14 cellular contexts compared by ENCODE assay signal in the genomic region with DNA sequence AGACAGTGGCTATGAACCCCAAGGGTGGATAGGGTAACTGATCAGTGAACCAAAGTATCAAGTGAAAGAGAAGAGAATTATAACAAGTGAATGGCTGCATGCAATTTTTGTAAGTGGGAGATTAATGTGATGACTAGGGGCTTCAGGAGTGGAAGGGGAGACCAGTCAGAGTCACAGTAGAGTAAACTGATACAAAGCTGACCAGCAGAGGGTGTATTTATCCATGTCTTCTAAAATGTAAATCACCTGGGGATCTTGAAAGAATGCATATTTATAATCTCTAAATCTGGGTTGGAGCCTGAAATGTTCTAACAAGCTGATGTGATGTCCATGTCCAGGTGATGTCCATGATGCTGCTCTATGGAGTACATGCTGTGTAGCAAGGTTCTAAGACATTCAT.
A peak's percentile ranks its signal among the peaks of the same experiment; 100 is the strongest.
DNase-seq lines count a peak whose midpoint lies in the region; ATAC-seq and TF ChIP-seq lines count a peak whose summit lies in the region.
"Had no signal": no experiment of that assay in that cellular context is flagged by ENCODE, and none has a peak within 500 bp of the region (broad histone marks: within the 10 kb centered on the region; RNA-seq: fewer than 3 reads in every experiment).

No MANE protein-coding gene starts in this region.

- H3K27ac ChIP-seq in right lobe of liver = no peak overlapping the region
- H3K27ac ChIP-seq: SJSA1 had no signal

- no peaks in the 10 kb centered on the region for H3K36me3 ChIP-seq in right lobe of liver
- H3K36me3 ChIP-seq: SJSA1 had no signal

- in situ Hi-C loops in Caki2 (cut with HindIII; ENCODE audit: low pct_unique_long_range_greater_than_20kb, low sequenced_read_pairs) = no loop called here

- no peaks in the 10 kb centered on the region for H3K4me1 ChIP-seq in right lobe of liver
- H3K4me1 ChIP-seq: SJSA1 had no signal

- intact Hi-C loops in right lobe of liver (cut with DNase I) = loop anchor here in 1 of 2 donors (10.0 kb wide), 1 partner anchor 198 kb away; no protein-coding TSS in a partner anchor
- intact Hi-C loops in Right ventricle myocardium inferior (cut with DNase I) = no loop called here

- peak; percentile 10 for DNase-seq in Caki2 (ENCODE audit: low read depth)
- no peak for DNase-seq in LNCaP clone FGC (ENCODE audit: low read depth)
- DNase-seq in astrocyte of the hippocampus (ENCODE audit: low read depth, low spot score) = peak; percentile 40
- DNase-seq in right lobe of liver = no peak
- no peak for DNase-seq in GM19238 (ENCODE audit: insufficient read length, low spot score)
- DNase-seq in Right ventricle myocardium inferior (ENCODE audit: missing footprints) = no peak
- DNase-seq in NCI-H1694 (lab: John Stamatoyannopoulos, UW) = no peak
- DNase-seq: HCEC 1CT; KBM-7; kidney; stimulated activated naive CD4-positive, alpha-beta T cell treated with Interleukin-2 at 50 U/mL for 16 hours had no signal

- no peaks in the 10 kb centered on the region for H3K9me3 ChIP-seq in right lobe of liver
- H3K9me3 ChIP-seq: SJSA1 had no signal

- H3K27me3 ChIP-seq in right lobe of liver = no peaks in the 10 kb centered on the region
- H3K27me3 ChIP-seq: SJSA1 had no signal

- H3K4me3 ChIP-seq in LNCaP clone FGC (ENCODE audit: low read depth, low read length) (no peak overlapping the region), right lobe of liver (no peak overlapping the region)
- H3K4me3 ChIP-seq: SJSA1 had no signal

- TF ChIP-seq CTCF in LNCaP clone FGC (IDR thresholded peaks at IDR 0.05; ENCODE audit: control insufficient read depth, extremely low read depth, insufficient read depth) = 0 out of 2 replicates have a peak, but pooled peaks have one; percentile 2
- peak; percentile 34 to 63 (median 48) for TF ChIP-seq CTCF in right lobe of liver (IDR thresholded peaks at IDR 0.05)

- peak; percentile 79 to 92 (median 80) for ATAC-seq in right lobe of liver
- no peak for ATAC-seq in GM21528 (IDR thresholded peaks at IDR 0.05; ENCODE audit: low FRiP score, unreplicated experiment)
- ATAC-seq in Right ventricle myocardium inferior = no peak
- ATAC-seq: activated CD4-positive, CD25-positive, alpha-beta regulatory T cell treated with anti-CD3 and anti-CD28 coated beads, Interleukin-2, amount 50 U/mL, for 24 hours had no signal

- no peak for TF ChIP-seq POLR2A in right lobe of liver (IDR thresholded peaks at IDR 0.05)

Comparison
In these comparisons a context has a peak if more than half of its experiments do, and no peak if none do; other contexts are left out.
1. DNase-seq: peak in Caki2 (single experiment) and astrocyte of the hippocampus (single experiment); none in LNCaP clone FGC (single experiment), right lobe of liver (0 of 3), GM19238 (single experiment), Right ventricle myocardium inferior (single experiment) and NCI-H1694 (single experiment).
2. ATAC-seq: peak in right lobe of liver (4 of 4); none in GM21528 (single experiment) and Right ventricle myocardium inferior (single experiment).